Comparison of ENCODE assay signal across 8 cellular contexts in genomic region chr11:18012314-18012905, GRCh38. TPM values are rescaled to one million over a fixed set of nuclear protein-coding genes. Genes with fewer than 3 reads are reported as not detected.
DNase-seq lines count a peak whose midpoint lies in the region; ATAC-seq and TF ChIP-seq lines count a peak whose summit lies in the region.

No MANE protein-coding gene starts in this region.

- no peak for TF ChIP-seq POLR2A in ovary (IDR thresholded peaks at IDR 0.05)

- peak; percentile 6 for ATAC-seq in GM21717 (IDR thresholded peaks at IDR 0.05; ENCODE audit: unreplicated experiment)
- peak; percentile 18 for ATAC-seq in Right ventricle myocardium superior (ENCODE audit: poor library complexity)
- no peak for ATAC-seq in HG02981 (IDR thresholded peaks at IDR 0.05; ENCODE audit: unreplicated experiment)

- 1 to 2% (median 1%) methylated on average over 15 to 39 of the region's 39 CpGs for WGBS in ovary, 3 donors

- H3K27ac ChIP-seq in ovary: peak overlapping the region; percentile 49 to 84

- H3K27ac Mint-ChIP-seq in activated naive CD4-positive, alpha-beta T cell treated with anti-CD3 and anti-CD28 coated beads, Interleukin-2, amount 50 U/mL, for 24 hours: peak overlapping the region; percentile 88

- peak overlapping the region; percentile 61 for H3K4me3 ChIP-seq in ovary

- H3K4me1 ChIP-seq in ovary (ENCODE audit: insufficient read depth): peaks cover 4% of the 10 kb centered on the region

- H3K27me3 ChIP-seq in ovary: no peaks in the 10 kb centered on the region

- peak; percentile 29 for DNase-seq in COR-L47 (lab: John Stamatoyannopoulos, UW)
- peak; percentile 75 for DNase-seq in NCI-H146 (lab: John Stamatoyannopoulos, UW)
- DNase-seq in Right ventricle myocardium superior: no peak
- peak in 2 of 5 donors; percentile 16 to 25 for DNase-seq in ovary
- DNase-seq in GM19238 (ENCODE audit: insufficient read length, low spot score): no peak

- TF ChIP-seq CTCF in ovary (IDR thresholded peaks at IDR 0.05): no peak

- H3K36me3 ChIP-seq in ovary: no peaks in the 10 kb centered on the region

- H3K9me3 ChIP-seq in ovary: no peaks in the 10 kb centered on the region

- peak overlapping the region; percentile 98 for H3K4me3 Mint-ChIP-seq in activated naive CD4-positive, alpha-beta T cell treated with anti-CD3 and anti-CD28 coated beads, Interleukin-2, amount 50 U/mL, for 24 hours

- no peaks in the 10 kb centered on the region for H3K27me3 Mint-ChIP-seq in activated naive CD4-positive, alpha-beta T cell treated with anti-CD3 and anti-CD28 coated beads, Interleukin-2, amount 50 U/mL, for 24 hours

- intact Hi-C loops in Right ventricle myocardium superior (cut with DNase I) (loop anchor here (10.0 kb wide), 1 partner anchor 92 kb away; the partner anchor contains the start of gene SAAL1), ovary (cut with DNase I) (no loop called here)

- H3K36me3 Mint-ChIP-seq in activated naive CD4-positive, alpha-beta T cell treated with anti-CD3 and anti-CD28 coated beads, Interleukin-2, amount 50 U/mL, for 24 hours: no peaks in the 10 kb centered on the region

- H3K9me3 Mint-ChIP-seq in activated naive CD4-positive, alpha-beta T cell treated with anti-CD3 and anti-CD28 coated beads, Interleukin-2, amount 50 U/mL, for 24 hours: no peaks in the 10 kb centered on the region

- peaks cover 39% of the 10 kb centered on the region for H3K4me1 Mint-ChIP-seq in activated naive CD4-positive, alpha-beta T cell treated with anti-CD3 and anti-CD28 coated beads, Interleukin-2, amount 50 U/mL, for 24 hours

- TF ChIP-seq EP300 in ovary (IDR thresholded peaks at IDR 0.05): no peak

RNA-seq across cellular contexts. Expression of gene SERGEF, which starts 0.4 kb away (rescaled TPM):
- total RNA-seq in Right ventricle myocardium superior: 14.7 TPM
- 10 to 100 TPM; 42.0 to 76.3 (median 62.2) TPM for total RNA-seq in ovary
- 10 to 100 TPM; 47.8 to 59.7 TPM for polyA plus RNA-seq in ovary

RNA-seq across cellular contexts. Expression of gene TPH1, which starts 33.7 kb away (rescaled TPM):
- total RNA-seq in Right ventricle myocardium superior (0.08 TPM), ovary (1 to 10 TPM in 2 of 7 donors, under 1 TPM in 5; 0.36 to 1.6 (median 0.57) TPM)
- polyA plus RNA-seq in ovary: 1 to 10 TPM in 1 of 2 donors, under 1 TPM in 1; 0.28 to 1.1 TPM

Comparison
In these comparisons a context has a peak if more than half of its experiments do, and no peak if none do; other contexts are left out.
1. DNase-seq: peak in COR-L47 (single experiment) and NCI-H146 (single experiment); none in Right ventricle myocardium superior (single experiment) and GM19238 (single experiment).